In genomic region chr6:29627762-29628418, GRCh38 we compare ENCODE assay signal across 9 cellular contexts. TPM values are rescaled to one million over a fixed set of nuclear protein-coding genes. Genes with fewer than 3 reads are reported as not detected.
DNase-seq lines count a peak whose midpoint lies in the region; ATAC-seq, FAIRE-seq and TF ChIP-seq lines count a peak whose summit lies in the region.
"Had no signal": no experiment of that assay in that cellular context is flagged by ENCODE, and none has a peak within 500 bp of the region (broad histone marks: within the 10 kb centered on the region; RNA-seq: fewer than 3 reads in every experiment).

No MANE protein-coding gene starts in this region.

- peak overlapping the region; percentile 78 for H3K4me3 ChIP-seq in choroid plexus epithelial cell (ENCODE audit: low read depth, low read length)
- H3K4me3 ChIP-seq in kidney (ENCODE audit: low read length in 2 of 2), result peak overlapping the region; percentile 64 to 69

- intact Hi-C loops in kidney (cut with DNase I), result no loop called here

- H3K9ac ChIP-seq in kidney (ENCODE audit: low read length in 2 of 2), result peak overlapping the region in 1 of 2 donors; percentile 67

- no peaks in the 10 kb centered on the region for H3K36me3 ChIP-seq in kidney (ENCODE audit: control insufficient read depth in 1 of 2, insufficient read depth in 2 of 2, low read length in 2 of 2)

- TF ChIP-seq CTCF in choroid plexus epithelial cell (conservative IDR thresholded peaks at IDR 0.05; ENCODE audit: low read depth, low read length) (no peak), kidney (IDR thresholded peaks at IDR 0.05; ENCODE audit: borderline replicate concordance, extremely low read depth, insufficient read depth) (no peak)

- FAIRE-seq in kidney (lab: Jason Lieb, UNC), result no peak

- peak overlapping the region; percentile 34 to 54 for H3K27ac ChIP-seq in kidney (ENCODE audit: low read depth in 2 of 2, low read length in 2 of 2)

- DNase-seq in DMS79 (lab: John Stamatoyannopoulos, UW), result peak; percentile 13
- peak; percentile 57 for DNase-seq in NCI-H146 treated with DMSO at 0.1 percent for 48 hours (lab: John Stamatoyannopoulos, UW; ENCODE audit: unreplicated experiment)
- peak; percentile 16 to 35 for DNase-seq in activated CD4-positive, alpha-beta T cell treated with anti-CD3 and anti-CD28 coated beads for 24 hours (ENCODE audit: low read depth in 2 of 2)
- peak; percentile 92 for DNase-seq in choroid plexus epithelial cell (ENCODE audit: low read depth)
- DNase-seq in kidney, result peak; percentile 92
- peak; percentile 58 for DNase-seq in stimulated activated CD4-positive, alpha-beta T cell treated with anti-CD3 and anti-CD28 coated beads, Interleukin-12 subunit alpha, Interleukin-12 subunit beta, amount 100 ng/mL, for 4 hours
- DNase-seq in HT-29 (ENCODE audit: low spot score), result no peak

- no peaks in the 10 kb centered on the region for H3K9me3 ChIP-seq in kidney (ENCODE audit: control insufficient read depth in 1 of 2, low read length in 2 of 2)

- ATAC-seq in HG02970 (IDR thresholded peaks at IDR 0.05; ENCODE audit: low FRiP score, unreplicated experiment), result no peak

- H3K4me1 ChIP-seq in kidney (ENCODE audit: control insufficient read depth in 1 of 2, insufficient read depth in 1 of 2, low read depth in 1 of 2, low read length in 2 of 2), result peaks cover 0 to 13% of the 10 kb centered on the region in 2 donors

RNA-seq across cellular contexts. Expression of gene GABBR1, which starts 5.1 kb away (rescaled TPM):
- 46.7 TPM for total RNA-seq in kidney
- polyA plus RNA-seq in kidney (ENCODE audit: insufficient read depth, low read depth, low replicate concordance), result 12.7 TPM
- total RNA-seq in HT-29 (2014; rRNA removed; shearing (Covaris generic)), result 0.10 TPM in 1 of 2 replicates, not detected in the other

RNA-seq across cellular contexts. Expression of gene MOG, which starts 29.0 kb away (rescaled TPM):
- not detected for total RNA-seq in kidney
- polyA plus RNA-seq in kidney (ENCODE audit: insufficient read depth, low read depth, low replicate concordance), result not detected
- not detected in 2 replicates for total RNA-seq in HT-29 (2014; rRNA removed; shearing (Covaris generic))
- total RNA-seq: T-helper 1 cell treated with Interleukin-12 subunit alpha and Interleukin-12 subunit beta and Interleukin-4 antibody, amounts not matched to agents 30 ng/mL and 1 ng/mL, for 36 hours had no signal

RNA-seq across cellular contexts. Expression of gene OR2H2, which starts 43.0 kb away (rescaled TPM):
- not detected for total RNA-seq in kidney
- polyA plus RNA-seq in kidney (ENCODE audit: insufficient read depth, low read depth, low replicate concordance), result not detected
- not detected in 2 replicates for total RNA-seq in HT-29 (2014; rRNA removed; shearing (Covaris generic))
- total RNA-seq: T-helper 1 cell treated with Interleukin-12 subunit alpha and Interleukin-12 subunit beta and Interleukin-4 antibody, amounts not matched to agents 30 ng/mL and 1 ng/mL, for 36 hours had no signal

RNA-seq across cellular contexts. Expression of gene ZFP57, which starts 53.1 kb away (rescaled TPM):
- 1.1 TPM for total RNA-seq in kidney
- polyA plus RNA-seq in kidney (ENCODE audit: insufficient read depth, low read depth, low replicate concordance), result not detected
- 0.13 TPM in 1 of 2 replicates, not detected in the other for total RNA-seq in HT-29 (2014; rRNA removed; shearing (Covaris generic))

Comparison
In these comparisons a context has a peak if more than half of its experiments do, and no peak if none do; other contexts are left out.
1. RNA of gene GABBR1, which starts 5.1 kb away (total RNA-seq): 46.7 TPM in kidney (single experiment); 0.10 TPM in HT-29; every median in the first group is over 10 times any median in the second.